ENCODE assay signal across 1 cellular context in the genomic region with DNA sequence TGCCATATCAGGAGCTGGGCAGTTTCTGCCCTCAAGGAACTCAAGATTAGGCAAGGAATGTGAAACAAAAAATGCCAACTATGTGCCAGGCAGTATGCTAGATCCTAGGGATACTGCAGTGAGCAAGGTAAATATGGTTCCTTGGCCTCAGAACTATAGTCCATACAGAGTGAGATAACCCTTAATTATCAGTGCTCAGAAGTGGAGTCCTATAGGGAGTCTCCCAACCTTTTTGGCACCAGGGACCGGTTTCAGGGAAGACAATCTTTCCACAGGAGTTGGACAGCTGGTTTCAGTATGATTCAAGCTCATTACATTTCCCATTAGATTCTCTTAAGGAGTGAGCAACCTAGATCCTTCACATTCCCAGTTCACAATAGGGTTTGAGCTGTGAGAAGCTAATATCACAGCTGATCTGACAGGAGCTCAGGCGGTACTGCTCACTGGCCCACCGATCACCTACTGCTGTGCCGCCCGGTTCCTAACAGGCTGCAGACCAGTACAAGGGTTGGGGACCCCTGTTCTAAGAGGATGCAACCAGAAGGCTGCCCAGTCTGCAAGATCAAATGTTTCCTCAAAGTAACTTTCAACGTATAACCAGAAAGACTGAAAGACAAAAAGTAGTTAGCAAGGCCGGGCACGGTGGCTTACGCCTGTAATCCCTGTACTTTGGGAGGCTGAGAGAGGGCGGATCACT.
TF ChIP-seq lines count a peak whose summit lies in the region.

No MANE protein-coding gene starts in this region.

TF ChIP-seq in GM23338, 12 proteins besides CTCF, POLR2A, EP300 and RAD21 (continued from another document):
- TF ChIP-seq REST (IDR thresholded peaks at IDR 0.05; ENCODE audit: unreplicated experiment): no peak
- TF ChIP-seq EZH2phosphoT487 (IDR thresholded peaks at IDR 0.05; ENCODE audit: unreplicated experiment): no peak
